Comparison of ENCODE assay signal across 11 cellular contexts in genomic region chr1:9180077-9180819, GRCh38. TPM values are rescaled to one million over a fixed set of nuclear protein-coding genes. Genes with fewer than 3 reads are reported as not detected.
DNase-seq lines count a peak whose midpoint lies in the region; ATAC-seq, FAIRE-seq and TF ChIP-seq lines count a peak whose summit lies in the region.
"Had no signal": no experiment of that assay in that cellular context is flagged by ENCODE, and none has a peak within 500 bp of the region (broad histone marks: within the 10 kb centered on the region; RNA-seq: fewer than 3 reads in every experiment).

No MANE protein-coding gene starts in this region.

- no peak overlapping the region for H4K8ac ChIP-seq in mesenchymal stem cell (ENCODE audit: low read length)

- peak; percentile 28 for FAIRE-seq in GM12891 (lab: Jason Lieb, UNC)

- in situ Hi-C loops in brain microvascular endothelial cell (cut with HindIII; ENCODE audit: low pct_ligation_motif_present, low sequenced_read_pairs), result no loop called here

- H2AFZ ChIP-seq in mesenchymal stem cell (ENCODE audit: low read depth, low read length), result no peak overlapping the region

- no peak overlapping the region for H3K27ac Mint-ChIP-seq in immature natural killer cell

- peaks cover 4 to 8% (median 8%) of the 10 kb centered on the region in 3 donors for H3K27me3 Mint-ChIP-seq in immature natural killer cell (ENCODE audit: low read depth in 3 of 3)

- H3K36me3 ChIP-seq in brain microvascular endothelial cell (replicated peaks), result peaks cover 60% of the 10 kb centered on the region
- H3K36me3 ChIP-seq in mesenchymal stem cell (ENCODE audit: control insufficient read depth in 1 of 2, insufficient read depth in 2 of 2, low read depth in 1 of 2, low read length in 2 of 2), result peaks cover 26 to 62% of the 10 kb centered on the region in 2 experiments
- H3K36me3 ChIP-seq: HAP-1 had no signal

- 85% methylated on average over 5 of the region's 9 CpGs for WGBS in mesenchymal stem cell

- DNase-seq in A172 (ENCODE audit: low spot score) (peak; percentile 37), GM12891 (ENCODE audit: insufficient read length, low spot score) (no peak), brain microvascular endothelial cell (no peak), mesenchymal stem cell (peak; percentile 75), HuH-7 (ENCODE audit: low spot score) (no peak), immature natural killer cell (no peak)
- DNase-seq: cortex of kidney, NCI-H1694 treated with DMSO at 0.1 percent for 48 hours had no signal

- no peaks in the 10 kb centered on the region for H3K27me3 ChIP-seq in brain microvascular endothelial cell (replicated peaks)
- no peaks in the 10 kb centered on the region for H3K27me3 ChIP-seq in mesenchymal stem cell (ENCODE audit: control insufficient read depth in 1 of 2, insufficient read depth in 1 of 2, low read length in 2 of 2)

- H3K4me3 Mint-ChIP-seq in immature natural killer cell, result no peak overlapping the region

- peak overlapping the region in 1 of 2 experiments; percentile 37 for H2BK12ac ChIP-seq in mesenchymal stem cell (ENCODE audit: low read length in 2 of 2)

- H3K4me1 ChIP-seq in mesenchymal stem cell (ENCODE audit: control insufficient read depth, insufficient read depth, low read depth, low read length), result peaks cover 27% of the 10 kb centered on the region

- H4K91ac ChIP-seq in mesenchymal stem cell (ENCODE audit: low read length), result no peak overlapping the region

- TF ChIP-seq POLR2A in GM12891 (IDR thresholded peaks at IDR 0.05; ENCODE audit: low read depth, low read length), result no peak

- H3K36me3 Mint-ChIP-seq in immature natural killer cell, result peaks cover 0 to 3% (median 0%) of the 10 kb centered on the region in 3 donors

- H3K27ac ChIP-seq in brain microvascular endothelial cell, result no peak overlapping the region
- H3K27ac ChIP-seq in mesenchymal stem cell (ENCODE audit: low read length, poor library complexity, severe bottlenecking), result peak overlapping the region; percentile 19

- ATAC-seq in HG02588 (IDR thresholded peaks at IDR 0.05; ENCODE audit: unreplicated experiment) (no peak), HG02763 (IDR thresholded peaks at IDR 0.05; ENCODE audit: unreplicated experiment) (no peak)

- H2BK120ac ChIP-seq in mesenchymal stem cell (ENCODE audit: low read depth, low read length), result no peak overlapping the region

- no peak for TF ChIP-seq CTCF in brain microvascular endothelial cell (IDR thresholded peaks at IDR 0.05; ENCODE audit: low read depth, low read length, missing control alignments)

- H3K4me1 Mint-ChIP-seq in immature natural killer cell, result peaks cover 6% of the 10 kb centered on the region in 2 donors

- H3K79me1 ChIP-seq in mesenchymal stem cell (replicated peaks; ENCODE audit: low read length, poor library complexity, severe bottlenecking), result peaks cover 15% of the 10 kb centered on the region

- no peak overlapping the region for H2AK5ac ChIP-seq in mesenchymal stem cell (ENCODE audit: low read length, severe bottlenecking)

- peak overlapping the region in 1 of 2 experiments; percentile 53 for H3K23ac ChIP-seq in mesenchymal stem cell (ENCODE audit: low read length in 2 of 2)

- H2BK5ac ChIP-seq in mesenchymal stem cell (ENCODE audit: low read depth, low read length, poor library complexity, severe bottlenecking), result no peak overlapping the region

- H3K9ac ChIP-seq in mesenchymal stem cell (ENCODE audit: low read length), result peak overlapping the region; percentile 99

- no peak overlapping the region for H2BK15ac ChIP-seq in mesenchymal stem cell (ENCODE audit: low read depth, poor library complexity, severe bottlenecking)

- peak overlapping the region in 1 of 2 experiments; percentile 1 for H3K18ac ChIP-seq in mesenchymal stem cell (ENCODE audit: low read depth in 1 of 2, low read length in 2 of 2)

- H3K14ac ChIP-seq in mesenchymal stem cell (ENCODE audit: low read length in 2 of 2), result peak overlapping the region in 1 of 2 experiments; percentile 49

- H3K4me3 ChIP-seq in brain microvascular endothelial cell (ENCODE audit: low read depth, low read length) (peak overlapping the region; percentile 69), mesenchymal stem cell (ENCODE audit: insufficient read depth in 1 of 2, low read depth in 1 of 2, low read length in 2 of 2) (peak overlapping the region; percentile 35 to 87)
- H3K4me3 ChIP-seq: HAP-1 had no signal

- H3K4ac ChIP-seq in mesenchymal stem cell (ENCODE audit: low read depth in 1 of 2, low read length in 2 of 2), result peak overlapping the region in 1 of 2 experiments; percentile 62

- H3K4me2 ChIP-seq in mesenchymal stem cell (ENCODE audit: low read length, poor library complexity, severe bottlenecking), result peak overlapping the region; percentile 60

- H3K9me3 Mint-ChIP-seq in immature natural killer cell, result no peaks in the 10 kb centered on the region

- no peaks in the 10 kb centered on the region for H3K9me3 ChIP-seq in mesenchymal stem cell (ENCODE audit: control insufficient read depth, low read length)

TF ChIP-seq in GM12891, 5 proteins besides CTCF, POLR2A, EP300 and RAD21:
- peak; percentile 26; the same call in 1 of the 2 replicates for TF ChIP-seq POLR2AphosphoS5 (IDR thresholded peaks at IDR 0.05; ENCODE audit: low read depth, low read length)
- TF ChIP-seq POU2F2 (IDR thresholded peaks at IDR 0.05; ENCODE audit: low read depth, low read length), result no peak

RNA-seq across cellular contexts. Expression of gene GPR157, which starts 51.3 kb away (rescaled TPM):
- 2.3 and 4.2 TPM in 2 replicates for total RNA-seq in A172 (2014; rRNA removed; shearing (Covaris generic))
- polyA plus RNA-seq in GM12891 (2012; ENCODE audit: low read depth, missing spikeins), result 6.8 TPM
- 2.7 TPM for polyA plus RNA-seq in mesenchymal stem cell (2013, experiment 1 of 2)
- 2.9 TPM for polyA plus RNA-seq in mesenchymal stem cell (2013, experiment 2 of 2)
- polyA plus RNA-seq in immature natural killer cell, result under 1 TPM in 2 of 3 donors, not detected in 1; 0.36 to 0.41 TPM

RNA-seq across cellular contexts. Expression of gene H6PD, which starts 54.3 kb away (rescaled TPM):
- 8.6 and 10.2 TPM in 2 replicates for total RNA-seq in A172 (2014; rRNA removed; shearing (Covaris generic))
- 8.7 TPM for polyA plus RNA-seq in GM12891 (2012; ENCODE audit: low read depth, missing spikeins)
- 30.1 TPM for polyA plus RNA-seq in mesenchymal stem cell (2013, experiment 1 of 2)
- 29.4 TPM for polyA plus RNA-seq in mesenchymal stem cell (2013, experiment 2 of 2)
- 10 to 100 TPM in 1 of 3 donors, 1 to 10 TPM in 2; 6.2 to 15.4 (median 9.0) TPM for polyA plus RNA-seq in immature natural killer cell

Comparison
In these comparisons a context has a peak if more than half of its experiments do, and no peak if none do; other contexts are left out.
1. DNase-seq: peak in A172 (single experiment) and mesenchymal stem cell (single experiment); none in GM12891 (single experiment), brain microvascular endothelial cell (single experiment), HuH-7 (single experiment) and immature natural killer cell (0 of 3).